ENCODE assay signal across 16 cellular contexts in genomic region chr21:29403922-29404538, GRCh38.
DNase-seq lines count a peak whose midpoint lies in the region; ATAC-seq and TF ChIP-seq lines count a peak whose summit lies in the region.
"Had no signal": no experiment of that assay in that cellular context is flagged by ENCODE, and none has a peak within 500 bp of the region (broad histone marks: within the 10 kb centered on the region; RNA-seq: fewer than 3 reads in every experiment).

No MANE protein-coding gene starts in this region.

- H3K9me3 ChIP-seq in IMR-90 (ENCODE audit: control insufficient read depth, insufficient read depth, low read length) (peaks cover 2% of the 10 kb centered on the region; the same call in 1 of the 2 replicates), osteoblast (ENCODE audit: low read depth, low read length) (no peaks in the 10 kb centered on the region)
- H3K9me3 ChIP-seq: ascending aorta had no signal

- no peak for TF ChIP-seq CTCF in IMR-90 (conservative IDR thresholded peaks at IDR 0.05; ENCODE audit: low read depth, low read length)
- no peak for TF ChIP-seq CTCF in osteoblast (IDR thresholded peaks at IDR 0.05; ENCODE audit: extremely low read depth, low read depth, low read length)

- CTCF ChIA-PET in IMR-90 (lab: Yijun Ruan, JAX): no interaction called here

- H2AFZ ChIP-seq in IMR-90 (replicated peaks; ENCODE audit: low read length, poor library complexity): peak overlapping the region; percentile 49
- no peak overlapping the region for H2AFZ ChIP-seq in osteoblast (ENCODE audit: low read length)

- in situ Hi-C loops in IMR-90 (cut with MboI; ENCODE audit: low sequenced_read_pairs): no loop called here

- BruUV-seq in IMR-90 (replicated peaks; lab: Mats Ljungman, UMichigan): no TSS peak

- H3K9me1 ChIP-seq in IMR-90 (ENCODE audit: insufficient read depth, low read length): no peaks in the 10 kb centered on the region

- intact Hi-C loops in IMR-90 (cut with micrococcal nuclease): no loop called here

- no peak overlapping the region for H3K9ac ChIP-seq in IMR-90 (ENCODE audit: low read depth, low read length)

- no peak overlapping the region for H3K23ac ChIP-seq in IMR-90 (ENCODE audit: low read depth, low read length)

- no peak overlapping the region for H3K56ac ChIP-seq in IMR-90 (ENCODE audit: extremely low read depth, insufficient read depth, low read length)

- peak overlapping the region; percentile 77; the same call in 1 of the 2 replicates for H2BK20ac ChIP-seq in IMR-90 (ENCODE audit: low read depth, low read length)

- ATAC-seq in IMR-90 (ENCODE audit: low read depth): no peak
- peak; percentile 36 for ATAC-seq in left lobe of liver
- ATAC-seq in HG02623 (IDR thresholded peaks at IDR 0.05; ENCODE audit: unreplicated experiment): no peak

- H3K4me2 ChIP-seq in IMR-90 (ENCODE audit: low read depth, low read length) (no peak overlapping the region), osteoblast (ENCODE audit: insufficient read depth, low read length) (no peak overlapping the region)

- H3K79me1 ChIP-seq in IMR-90 (ENCODE audit: low read depth in 1 of 2, low read length in 2 of 2): 0 out of 4 replicates have a peak, but pooled peaks cover 0 to 7% of the 10 kb centered on the region in 2 experiments

- TF ChIP-seq POLR2A in IMR-90 (IDR thresholded peaks at IDR 0.05; ENCODE audit: low read depth, low read length): no peak

- TF ChIP-seq RAD21 in IMR-90 (IDR thresholded peaks at IDR 0.05; ENCODE audit: low read length): no peak

- H4K8ac ChIP-seq in IMR-90 (ENCODE audit: low read depth in 2 of 2, low read length in 2 of 2): peak overlapping the region in 1 of 2 experiments; percentile 74; a peak in 2 of 4 replicates

- peak overlapping the region; percentile 46; the same call in 1 of the 2 replicates for H3K4ac ChIP-seq in IMR-90 (ENCODE audit: low read depth, low read length)

- H3K27me3 ChIP-seq in IMR-90 (ENCODE audit: control insufficient read depth, insufficient read depth, low read length) (no peaks in the 10 kb centered on the region), osteoblast (ENCODE audit: insufficient read depth, low read length) (no peaks in the 10 kb centered on the region)
- H3K27me3 ChIP-seq: ascending aorta had no signal

- POLR2A ChIA-PET in IMR-90 (lab: Charles Lee; ENCODE audit: unreplicated experiment): no interaction called here

- peak overlapping the region; percentile 82 for H2AK9ac ChIP-seq in IMR-90 (replicated peaks; ENCODE audit: low read depth, low read length, poor library complexity)

- peak overlapping the region; percentile 75 for H2BK5ac ChIP-seq in IMR-90 (ENCODE audit: low read depth, low read length, poor library complexity, severe bottlenecking)

- no CpG with 5 or more reads among the region's 4 CpGs for WGBS in IMR-90 (ENCODE audit: extremely low coverage in 2 of 2, insufficient read length in 1 of 2), 2 experiments

- no peaks in the 10 kb centered on the region for H3K36me3 ChIP-seq in IMR-90 (ENCODE audit: control insufficient read depth, insufficient read depth, low read length)
- H3K36me3 ChIP-seq in osteoblast (ENCODE audit: insufficient read depth, low read length): no peaks in the 10 kb centered on the region
- H3K36me3 ChIP-seq: ascending aorta had no signal

- H2AK5ac ChIP-seq in IMR-90 (ENCODE audit: low read depth, low read length): no peak overlapping the region

- peak; percentile 65 to 75 for DNase-seq in AML-193 (lab: John Stamatoyannopoulos, UW)
- no peak for DNase-seq in IMR-90
- peak; percentile 11 for DNase-seq in UCSD-AML1 (lab: John Stamatoyannopoulos, UW; ENCODE audit: unreplicated experiment)
- DNase-seq in left lobe of liver (ENCODE audit: low spot score): peak; percentile 48
- no peak for DNase-seq in NCI-H2081 treated with DMSO at 0.1 percent for 48 hours (lab: John Stamatoyannopoulos, UW)
- no peak for DNase-seq in osteoblast (ENCODE audit: insufficient read length, low spot score, missing footprints)
- DNase-seq in dermis blood vessel endothelial cell: no peak
- DNase-seq: activated CD4-positive, alpha-beta T cell treated with anti-CD3 and anti-CD28 coated beads, Interleukin-2, amount 50 U/mL, for 1 hour; mesendoderm; NCI-H146; NCI-H69; RPMI8226; substantia nigra had no signal

- H4K5ac ChIP-seq in IMR-90 (ENCODE audit: low read depth, low read length): peak overlapping the region; percentile 97

- H3K18ac ChIP-seq in IMR-90 (ENCODE audit: low read depth, low read length): peak overlapping the region; percentile 79

- H3K27ac ChIP-seq in IMR-90 (ENCODE audit: insufficient read depth, low read length): peak overlapping the region; percentile 34; the same call in 1 of the 2 replicates
- H3K27ac ChIP-seq in osteoblast (ENCODE audit: low read depth, low read length): no peak overlapping the region
- H3K27ac ChIP-seq: ascending aorta, skin epidermis had no signal

- no peaks in the 10 kb centered on the region for H4K20me1 ChIP-seq in IMR-90 (ENCODE audit: insufficient read depth, low read length)
- H4K20me1 ChIP-seq in osteoblast (ENCODE audit: insufficient read depth, low read length): no peaks in the 10 kb centered on the region

- peak overlapping the region; percentile 67 for H2BK120ac ChIP-seq in IMR-90 (ENCODE audit: low read depth, low read length)

- H3K79me2 ChIP-seq in osteoblast (ENCODE audit: insufficient read depth, low read length): no peaks in the 10 kb centered on the region

- peak overlapping the region; percentile 60 for H3K14ac ChIP-seq in IMR-90 (replicated peaks; ENCODE audit: low read depth, low read length)

- H3K4me3 ChIP-seq in IMR-90 (ENCODE audit: insufficient read depth, low read depth, low read length): no peak overlapping the region
- no peak overlapping the region for H3K4me3 ChIP-seq in osteoblast (ENCODE audit: insufficient read depth, low read length)
- H3K4me3 ChIP-seq: ascending aorta, skin epidermis had no signal

- H4K91ac ChIP-seq in IMR-90 (ENCODE audit: insufficient read depth, low read depth, low read length): peak overlapping the region; percentile 73

- H2BK15ac ChIP-seq in IMR-90 (ENCODE audit: low read depth, low read length): no peak overlapping the region

- H3K4me1 ChIP-seq in IMR-90 (ENCODE audit: control insufficient read depth, insufficient read depth, low read length): no peaks in the 10 kb centered on the region
- no peaks in the 10 kb centered on the region for H3K4me1 ChIP-seq in osteoblast (ENCODE audit: insufficient read depth, low read length)
- H3K4me1 ChIP-seq: ascending aorta had no signal

- dilution Hi-C loops in IMR-90 (cut with HindIII; ENCODE audit: low sequenced_read_pairs, unreplicated experiment): no loop called here

TF ChIP-seq in IMR-90, 13 proteins besides CTCF, POLR2A, EP300 and RAD21:
- TF ChIP-seq NFE2L2 (IDR thresholded peaks at IDR 0.05; ENCODE audit: low read depth, low read length) (no peak), MAZ (IDR thresholded peaks at IDR 0.05; ENCODE audit: borderline replicate concordance, low read depth, low read length) (no peak), CEBPB (IDR thresholded peaks at IDR 0.05; ENCODE audit: low read depth, low read length) (no peak), ELK1 (IDR thresholded peaks at IDR 0.05; ENCODE audit: borderline replicate concordance, low read depth, low read length) (no peak), SMC3 (IDR thresholded peaks at IDR 0.05; ENCODE audit: low read depth, low read length) (no peak), BHLHE40 (IDR thresholded peaks at IDR 0.05; ENCODE audit: low read depth, low read length) (no peak), RFX5 (IDR thresholded peaks at IDR 0.05; ENCODE audit: low read depth, low read length) (no peak), MXI1 (IDR thresholded peaks at IDR 0.05; ENCODE audit: borderline replicate concordance, low read depth, low read length) (no peak), CHD1 (IDR thresholded peaks at IDR 0.05; ENCODE audit: low read depth, low read length) (no peak), MAFK (IDR thresholded peaks at IDR 0.05; ENCODE audit: low read depth, low read length) (no peak)
TF ChIP-seq in IMR-90: peak in this region for 0.

Comparison
In these comparisons a context has a peak if more than half of its experiments do, and no peak if none do; other contexts are left out.
1. DNase-seq: peak in AML-193 (2 of 2), UCSD-AML1 (single experiment) and left lobe of liver (single experiment); none in IMR-90 (single experiment), NCI-H2081 treated with DMSO at 0.1 percent for 48 hours (single experiment), osteoblast (single experiment) and dermis blood vessel endothelial cell (single experiment).